Comparison of ENCODE assay signal across 9 cellular contexts in genomic region chr12:4829793-4830162, GRCh38.
DNase-seq lines count a peak whose midpoint lies in the region; ATAC-seq and TF ChIP-seq lines count a peak whose summit lies in the region.
"Had no signal": no experiment of that assay in that cellular context is flagged by ENCODE, and none has a peak within 500 bp of the region (broad histone marks: within the 10 kb centered on the region; RNA-seq: fewer than 3 reads in every experiment).

No MANE protein-coding gene starts in this region.

- H3K9me3 ChIP-seq in BLaER1 treated with 17β-estradiol and CSF1 and Interleukin-3, amounts not matched to agents 10 nM and 100 nM (replicated peaks in 1 of 11) = peaks cover 7 to 27% (median 14%) of the 10 kb centered on the region in 11 experiments; a peak in 19 of 22 replicates
- H3K9me3 ChIP-seq in right lobe of liver = no peaks in the 10 kb centered on the region
- H3K9me3 ChIP-seq in osteoblast (ENCODE audit: low read depth, low read length) = no peaks in the 10 kb centered on the region
- no peaks in the 10 kb centered on the region for H3K9me3 ChIP-seq in thyroid gland
- H3K9me3 ChIP-seq: psoas muscle had no signal

- peaks cover 0 to 69% (median 0%) of the 10 kb centered on the region in 11 experiments; a peak in 7 of 22 replicates for H3K27me3 ChIP-seq in BLaER1 treated with 17β-estradiol and CSF1 and Interleukin-3, amounts not matched to agents 10 nM and 100 nM
- H3K27me3 ChIP-seq in right lobe of liver (no peaks in the 10 kb centered on the region), osteoblast (ENCODE audit: insufficient read depth, low read length) (no peaks in the 10 kb centered on the region), thyroid gland (no peaks in the 10 kb centered on the region)

- DNase-seq in RPMI7951 (ENCODE audit: low read depth) = peak; percentile 15
- DNase-seq in stimulated activated CD4-positive, alpha-beta T cell treated with anti-CD3 and anti-CD28 coated beads, Interleukin-4, amount 100 ng/mL, for 24 hours = no peak
- DNase-seq in right lobe of liver = no peak
- no peak for DNase-seq in osteoblast (ENCODE audit: insufficient read length, low spot score, missing footprints)
- DNase-seq in thyroid gland = no peak
- DNase-seq: psoas muscle had no signal

- H3K4me1 ChIP-seq in BLaER1 treated with 17β-estradiol and CSF1 and Interleukin-3, amounts not matched to agents 10 nM and 100 nM = peaks cover 45 to 82% (median 76%) of the 10 kb centered on the region in 10 experiments
- H3K4me1 ChIP-seq in right lobe of liver (no peaks in the 10 kb centered on the region), osteoblast (ENCODE audit: insufficient read depth, low read length) (no peaks in the 10 kb centered on the region), thyroid gland (no peaks in the 10 kb centered on the region)
- H3K4me1 ChIP-seq: psoas muscle had no signal

- H3K9ac ChIP-seq in BLaER1 treated with 17β-estradiol and CSF1 and Interleukin-3, amounts not matched to agents 10 nM and 100 nM = peak overlapping the region in 7 of 11 experiments; percentile 6 to 77 (median 50); a peak in 11 of 22 replicates

- H3K4me2 ChIP-seq in BLaER1 treated with 17β-estradiol and CSF1 and Interleukin-3, amounts not matched to agents 10 nM and 100 nM = peak overlapping the region; percentile 50 to 98 (median 82)
- no peak overlapping the region for H3K4me2 ChIP-seq in osteoblast (ENCODE audit: insufficient read depth, low read length)

- WGBS in right lobe of liver (ENCODE audit: insufficient coverage, low coverage, low lambda C conversion rate, missing lambda C conversion rate) = 26% methylated on average over 6 of the region's 6 CpGs
- whole genome bisulfite sequencing in thyroid gland, 2 donors = 63 to 73% methylated on average over 6 of the region's 6 CpGs

- H2AFZ ChIP-seq in osteoblast (ENCODE audit: low read length) = no peak overlapping the region

- peaks cover 0 to 47% (median 0%) of the 10 kb centered on the region in 11 experiments; a peak in 5 of 22 replicates for H4K20me1 ChIP-seq in BLaER1 treated with 17β-estradiol and CSF1 and Interleukin-3, amounts not matched to agents 10 nM and 100 nM
- no peaks in the 10 kb centered on the region for H4K20me1 ChIP-seq in osteoblast (ENCODE audit: insufficient read depth, low read length)

- TF ChIP-seq POLR2A in right lobe of liver (IDR thresholded peaks at IDR 0.05) = no peak
- TF ChIP-seq POLR2A in thyroid gland (IDR thresholded peaks at IDR 0.05) = no peak

- peaks cover 0 to 17% (median 0%) of the 10 kb centered on the region in 11 experiments; a peak in 7 of 22 replicates for H3K36me3 ChIP-seq in BLaER1 treated with 17β-estradiol and CSF1 and Interleukin-3, amounts not matched to agents 10 nM and 100 nM
- H3K36me3 ChIP-seq in right lobe of liver (no peaks in the 10 kb centered on the region), osteoblast (ENCODE audit: insufficient read depth, low read length) (no peaks in the 10 kb centered on the region), thyroid gland (no peaks in the 10 kb centered on the region)

- H3K79me2 ChIP-seq in osteoblast (ENCODE audit: insufficient read depth, low read length) = no peaks in the 10 kb centered on the region

- intact Hi-C loops in right lobe of liver (cut with DNase I) (no loop called here), thyroid gland (cut with DNase I) (no loop called here)

- peak overlapping the region in 6 of 10 experiments; percentile 2 to 61 (median 36); a peak in 10 of 20 replicates for H3K4me3 ChIP-seq in BLaER1 treated with 17β-estradiol and CSF1 and Interleukin-3, amounts not matched to agents 10 nM and 100 nM
- no peak overlapping the region for H3K4me3 ChIP-seq in right lobe of liver
- no peak overlapping the region for H3K4me3 ChIP-seq in osteoblast (ENCODE audit: insufficient read depth, low read length)
- no peak overlapping the region for H3K4me3 ChIP-seq in thyroid gland (replicated peaks in 1 of 3)
- H3K4me3 ChIP-seq: psoas muscle had no signal

- peak overlapping the region in 7 of 11 experiments; percentile 11 to 74 (median 54); a peak in 13 of 22 replicates for H3K27ac ChIP-seq in BLaER1 treated with 17β-estradiol and CSF1 and Interleukin-3, amounts not matched to agents 10 nM and 100 nM
- no peak overlapping the region for H3K27ac ChIP-seq in right lobe of liver
- H3K27ac ChIP-seq in osteoblast (ENCODE audit: low read depth, low read length) = no peak overlapping the region
- H3K27ac ChIP-seq in thyroid gland = no peak overlapping the region
- H3K27ac ChIP-seq: psoas muscle had no signal

- TF ChIP-seq CTCF in right lobe of liver (IDR thresholded peaks at IDR 0.05) = no peak
- TF ChIP-seq CTCF in osteoblast (IDR thresholded peaks at IDR 0.05; ENCODE audit: extremely low read depth, low read depth, low read length) = no peak
- TF ChIP-seq CTCF in thyroid gland (IDR thresholded peaks at IDR 0.05) = no peak

- ATAC-seq in GM18907 (IDR thresholded peaks at IDR 0.05; ENCODE audit: unreplicated experiment) (peak; percentile 22), HG03108 (IDR thresholded peaks at IDR 0.05; ENCODE audit: unreplicated experiment) (peak; percentile 13), right lobe of liver (no peak)
- ATAC-seq: psoas muscle had no signal

Comparison
In these comparisons a context has a peak if more than half of its experiments do, and no peak if none do; other contexts are left out.
1. H3K27ac ChIP-seq: peak in BLaER1 treated with 17β-estradiol and CSF1 and Interleukin-3, amounts not matched to agents 10 nM and 100 nM (7 of 11); none in right lobe of liver (0 of 3), osteoblast (single experiment) and thyroid gland (0 of 3).
2. H3K4me3 ChIP-seq: peak in BLaER1 treated with 17β-estradiol and CSF1 and Interleukin-3, amounts not matched to agents 10 nM and 100 nM (6 of 10); none in right lobe of liver (0 of 3), osteoblast (single experiment) and thyroid gland (0 of 3).
3. ATAC-seq: peak in GM18907 (single experiment) and HG03108 (single experiment); none in right lobe of liver (0 of 4).